1 cellular context compared by ENCODE assay signal in genomic region chr7:134359787-134360432, GRCh38.
A peak's percentile ranks its signal among the peaks of the same experiment; 100 is the strongest.
TF ChIP-seq lines count a peak whose summit lies in the region.

No MANE protein-coding gene starts in this region.

TF ChIP-seq in K562, 482 proteins besides CTCF, POLR2A, EP300 and RAD21 (continued from another document):
- TF ChIP-seq, protein P1, sequence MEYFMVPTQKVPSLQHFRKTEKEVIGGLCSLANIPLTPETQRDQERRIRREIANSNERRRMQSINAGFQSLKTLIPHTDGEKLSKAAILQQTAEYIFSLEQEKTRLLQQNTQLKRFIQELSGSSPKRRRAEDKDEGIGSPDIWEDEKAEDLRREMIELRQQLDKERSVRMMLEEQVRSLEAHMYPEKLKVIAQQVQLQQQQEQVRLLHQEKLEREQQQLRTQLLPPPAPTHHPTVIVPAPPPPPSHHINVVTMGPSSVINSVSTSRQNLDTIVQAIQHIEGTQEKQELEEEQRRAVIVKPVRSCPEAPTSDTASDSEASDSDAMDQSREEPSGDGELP (CRISPR knock-in tag; IDR thresholded peaks at IDR 0.05; ENCODE audit: borderline replicate concordance), result peak; percentile 67
- TF ChIP-seq ELF4 (CRISPR knock-in tag; IDR thresholded peaks at IDR 0.05) (peak; percentile 75; the same call in 1 of the 2 replicates), L3MBTL2 (IDR thresholded peaks at IDR 0.05) (peak; percentile 36; the same call in 1 of the 2 replicates), EWSR1 (IDR thresholded peaks at IDR 0.05; ENCODE audit: borderline replicate concordance, low read depth, partially characterized antibody) (no peak), CTBP1 (IDR thresholded peaks at IDR 0.05; ENCODE audit: borderline replicate concordance) (peak; percentile 46; the same call in 1 of the 2 replicates), KLF16 (IDR thresholded peaks at IDR 0.05) (peak; percentile 89), DMBX1 (CRISPR knock-in tag; IDR thresholded peaks at IDR 0.05; ENCODE audit: borderline replicate concordance) (peak; percentile 66; the same call in 1 of the 2 replicates), MAZ (CRISPR knock-in tag; conservative IDR thresholded peaks at IDR 0.05 in 1 of 2, IDR thresholded peaks at IDR 0.05 in 1 of 2) (peak in 1 of 2 experiments; percentile 20; a peak in 2 of 4 replicates), TCF7 (IDR thresholded peaks at IDR 0.05; ENCODE audit: borderline replicate concordance) (peak; percentile 91; the same call in 1 of the 2 replicates), ZKSCAN8 (CRISPR knock-in tag; IDR thresholded peaks at IDR 0.05) (peak; percentile 70; the same call in 1 of the 2 replicates), ZNF589 (CRISPR knock-in tag; IDR thresholded peaks at IDR 0.05; ENCODE audit: low read depth) (peak; percentile 50), ZBTB11 (CRISPR knock-in tag; IDR thresholded peaks at IDR 0.05) (peak in 1 of 3 experiments; percentile 65; a peak in 2 of 6 replicates), GATAD2B (IDR thresholded peaks at IDR 0.05; ENCODE audit: borderline replicate concordance) (0 out of 2 replicates have a peak, but pooled peaks have one; percentile 31), NRF1 (conservative IDR thresholded peaks at IDR 0.05 in 1 of 2, IDR thresholded peaks at IDR 0.05 in 1 of 2) (0 out of 4 replicates have a peak, but pooled peaks of 1 of the 2 experiments have one; percentile 13), ZNF444 (CRISPR knock-in tag; IDR thresholded peaks at IDR 0.05) (0 out of 2 replicates have a peak, but pooled peaks have one; percentile 18), NFE2L1 (tag; IDR thresholded peaks at IDR 0.05; ENCODE audit: borderline replicate concordance, low read depth) (no peak), SRF (CRISPR knock-in tag; IDR thresholded peaks at IDR 0.05) (0 out of 4 replicates have a peak, but pooled peaks of 1 of the 2 experiments have one; percentile 15), MYNN (IDR thresholded peaks at IDR 0.05) (peak; percentile 82), MYNN (CRISPR knock-in tag; IDR thresholded peaks at IDR 0.05) (no peak), PHB2 (IDR thresholded peaks at IDR 0.05; ENCODE audit: low read depth) (0 out of 2 replicates have a peak, but pooled peaks have one; percentile 30), NCOR1 (IDR thresholded peaks at IDR 0.05) (peak; percentile 88), MBD2 (IDR thresholded peaks at IDR 0.05; ENCODE audit: borderline replicate concordance, low read depth) (peak; percentile 27; the same call in 1 of the 2 replicates), TAL1 (IDR thresholded peaks at IDR 0.05) (peak; percentile 91), HEY1 (CRISPR knock-in tag; IDR thresholded peaks at IDR 0.05; ENCODE audit: borderline replicate concordance) (peak; percentile 28; the same call in 1 of the 2 replicates), ZNF354B (CRISPR knock-in tag; IDR thresholded peaks at IDR 0.05) (0 out of 2 replicates have a peak, but pooled peaks have one; percentile 45), ZNF644 (tag; IDR thresholded peaks at IDR 0.05; ENCODE audit: low read depth) (0 out of 2 replicates have a peak, but pooled peaks have one; percentile 54), DACH1 (IDR thresholded peaks at IDR 0.05; ENCODE audit: partially characterized antibody) (peak; percentile 52), EP400 (IDR thresholded peaks at IDR 0.05) (no peak), CC2D1A (IDR thresholded peaks at IDR 0.05) (no peak), ZBTB9 (CRISPR knock-in tag; IDR thresholded peaks at IDR 0.05) (0 out of 2 replicates have a peak, but pooled peaks have one; percentile 25), VEZF1 (CRISPR knock-in tag; IDR thresholded peaks at IDR 0.05) (peak; percentile 40), ZNF41 (CRISPR knock-in tag; conservative IDR thresholded peaks at IDR 0.05) (0 out of 2 replicates have a peak, but pooled peaks have one; percentile 54), GTF2F1 (IDR thresholded peaks at IDR 0.05; ENCODE audit: low read depth, low read length) (no peak), TEAD1 (CRISPR knock-in tag; IDR thresholded peaks at IDR 0.05) (0 out of 4 replicates have a peak, but pooled peaks of 1 of the 2 experiments have one; percentile 26)
- TF ChIP-seq, protein P2, sequence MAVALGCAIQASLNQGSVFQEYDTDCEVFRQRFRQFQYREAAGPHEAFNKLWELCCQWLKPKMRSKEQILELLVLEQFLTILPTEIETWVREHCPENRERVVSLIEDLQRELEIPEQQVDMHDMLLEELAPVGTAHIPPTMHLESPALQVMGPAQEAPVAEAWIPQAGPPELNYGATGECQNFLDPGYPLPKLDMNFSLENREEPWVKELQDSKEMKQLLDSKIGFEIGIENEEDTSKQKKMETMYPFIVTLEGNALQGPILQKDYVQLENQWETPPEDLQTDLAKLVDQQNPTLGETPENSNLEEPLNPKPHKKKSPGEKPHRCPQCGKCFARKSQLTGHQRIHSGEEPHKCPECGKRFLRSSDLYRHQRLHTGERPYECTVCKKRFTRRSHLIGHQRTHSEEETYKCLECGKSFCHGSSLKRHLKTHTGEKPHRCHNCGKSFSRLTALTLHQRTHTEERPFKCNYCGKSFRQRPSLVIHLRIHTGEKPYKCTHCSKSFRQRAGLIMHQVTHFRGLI (CRISPR knock-in tag; IDR thresholded peaks at IDR 0.05), result peak; percentile 53; the same call in 1 of the 2 replicates
- TF ChIP-seq, protein P3, sequence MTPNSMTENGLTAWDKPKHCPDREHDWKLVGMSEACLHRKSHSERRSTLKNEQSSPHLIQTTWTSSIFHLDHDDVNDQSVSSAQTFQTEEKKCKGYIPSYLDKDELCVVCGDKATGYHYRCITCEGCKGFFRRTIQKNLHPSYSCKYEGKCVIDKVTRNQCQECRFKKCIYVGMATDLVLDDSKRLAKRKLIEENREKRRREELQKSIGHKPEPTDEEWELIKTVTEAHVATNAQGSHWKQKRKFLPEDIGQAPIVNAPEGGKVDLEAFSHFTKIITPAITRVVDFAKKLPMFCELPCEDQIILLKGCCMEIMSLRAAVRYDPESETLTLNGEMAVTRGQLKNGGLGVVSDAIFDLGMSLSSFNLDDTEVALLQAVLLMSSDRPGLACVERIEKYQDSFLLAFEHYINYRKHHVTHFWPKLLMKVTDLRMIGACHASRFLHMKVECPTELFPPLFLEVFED (CRISPR knock-in tag; conservative IDR thresholded peaks at IDR 0.05), result peak; percentile 72; the same call in 1 of the 2 replicates
- TF ChIP-seq, protein P4, sequence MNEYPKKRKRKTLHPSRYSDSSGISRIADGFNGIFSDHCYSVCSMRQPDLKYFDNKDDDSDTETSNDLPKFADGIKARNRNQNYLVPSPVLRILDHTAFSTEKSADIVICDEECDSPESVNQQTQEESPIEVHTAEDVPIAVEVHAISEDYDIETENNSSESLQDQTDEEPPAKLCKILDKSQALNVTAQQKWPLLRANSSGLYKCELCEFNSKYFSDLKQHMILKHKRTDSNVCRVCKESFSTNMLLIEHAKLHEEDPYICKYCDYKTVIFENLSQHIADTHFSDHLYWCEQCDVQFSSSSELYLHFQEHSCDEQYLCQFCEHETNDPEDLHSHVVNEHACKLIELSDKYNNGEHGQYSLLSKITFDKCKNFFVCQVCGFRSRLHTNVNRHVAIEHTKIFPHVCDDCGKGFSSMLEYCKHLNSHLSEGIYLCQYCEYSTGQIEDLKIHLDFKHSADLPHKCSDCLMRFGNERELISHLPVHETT (CRISPR knock-in tag; conservative IDR thresholded peaks at IDR 0.05 in 1 of 2, IDR thresholded peaks at IDR 0.05 in 1 of 2), result peak in 1 of 2 experiments; percentile 72; a peak in 2 of 4 replicates
TF ChIP-seq in K562: peak in this region for 82.
